Comparison of ENCODE assay signal across 13 cellular contexts in the genomic region with DNA sequence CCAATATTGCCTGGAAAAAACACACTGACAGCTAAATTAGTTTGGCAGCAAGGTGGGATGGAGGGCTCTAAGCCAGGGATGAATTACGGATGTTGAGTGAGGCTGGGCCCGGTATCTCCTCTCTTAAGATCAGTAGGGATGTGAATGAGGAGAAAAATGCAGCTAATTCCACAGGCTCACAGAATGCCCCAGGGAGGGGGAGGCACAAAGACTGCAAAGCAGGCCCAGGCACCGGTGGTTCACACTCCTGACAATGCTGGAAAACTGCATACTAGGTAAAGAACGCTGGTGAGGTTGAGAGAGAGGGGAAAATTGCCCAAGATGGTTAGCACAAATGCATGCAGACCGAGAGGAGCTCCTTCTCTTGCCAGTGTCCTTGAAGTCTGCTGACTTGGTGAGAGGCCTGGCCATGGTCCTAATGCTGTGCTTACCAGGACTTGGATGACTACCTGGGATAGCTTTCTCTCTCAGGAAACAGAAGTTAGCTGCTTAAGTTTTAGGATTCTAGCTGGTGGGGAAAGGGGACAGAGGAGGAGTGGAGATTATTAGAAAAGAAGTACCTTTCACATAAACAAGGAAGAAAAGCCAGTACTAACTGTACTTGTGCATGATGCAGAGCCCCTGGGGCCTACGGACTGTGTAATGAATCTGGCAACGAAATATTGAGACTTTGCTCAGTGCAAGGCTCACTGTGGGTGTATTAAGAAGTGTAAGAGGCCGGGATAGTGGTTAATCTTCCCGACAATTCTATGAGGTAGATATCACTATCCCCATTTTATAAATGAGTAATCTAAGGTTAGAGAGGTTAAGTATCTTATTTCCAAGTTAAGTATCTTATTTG.
"Had no signal": no experiment of that assay in that cellular context is flagged by ENCODE, and none has a peak within 500 bp of the region (broad histone marks: within the 10 kb centered on the region; RNA-seq: fewer than 3 reads in every experiment).

No MANE protein-coding gene starts in this region.

- DNase-seq: activated CD4-positive, alpha-beta T cell treated with anti-CD3 and anti-CD28 coated beads, Interleukin-2, amount 10 ng/mL, durations not matched to agents 7 days and 5 days; activated CD8-positive, alpha-beta memory T cell treated with anti-CD3 and anti-CD28 coated beads, Interleukin-2, amount 50 U/mL, for 48 hours; activated T-cell treated with anti-CD3 and anti-CD28 coated beads, Interleukin-2, amount 50 U/mL, for 72 hours; left colon; mammary epithelial cell; naive thymus-derived CD8-positive, alpha-beta T cell; nucleus accumbens; stimulated activated CD4-positive, alpha-beta T cell treated with anti-CD3 and anti-CD28 coated beads, Interleukin-15, amount 100 ng/mL, for 24 hours; stimulated activated CD4-positive, alpha-beta T cell treated with anti-CD3 and anti-CD28 coated beads, Interleukin-4, amount 100 ng/mL, for 1 hour; stimulated activated naive B cell treated with anti-CD40 and anti-IgM and Interleukin-4, amounts not matched to agents 10 μg/mL and 1 μg/mL and 100 μg/mL, for 72 hours; transverse colon had no signal

- H3K4me3 Mint-ChIP-seq: activated CD4-positive, alpha-beta T cell treated with anti-CD3 and anti-CD28 coated beads, Interleukin-2, amount 10 ng/mL, durations not matched to agents 7 days and 5 days; activated T-cell treated with anti-CD3 and anti-CD28 coated beads, Interleukin-2, amount 50 U/mL, for 72 hours; naive thymus-derived CD8-positive, alpha-beta T cell; stimulated activated naive B cell treated with anti-CD40 and anti-IgM and Interleukin-4, amounts not matched to agents 10 μg/mL and 1 μg/mL and 100 μg/mL, for 72 hours had no signal

- H3K27me3 ChIP-seq: ascending aorta, transverse colon had no signal

- H3K27me3 Mint-ChIP-seq: activated CD4-positive, alpha-beta T cell treated with anti-CD3 and anti-CD28 coated beads, Interleukin-2, amount 10 ng/mL, durations not matched to agents 7 days and 5 days; stimulated activated naive B cell treated with anti-CD40 and anti-IgM and Interleukin-4, amounts not matched to agents 10 μg/mL and 1 μg/mL and 100 μg/mL, for 72 hours had no signal

- H3K9me3 ChIP-seq: ascending aorta, transverse colon had no signal

- H3K27ac ChIP-seq: ascending aorta, transverse colon had no signal

- ATAC-seq: activated T-cell treated with anti-CD3 and anti-CD28 coated beads, Interleukin-2, amount 50 U/mL, for 72 hours; esophagus mucosa; left colon; naive thymus-derived CD8-positive, alpha-beta T cell; stimulated activated naive B cell treated with anti-CD40 and anti-IgM and Interleukin-4, amounts not matched to agents 10 μg/mL and 1 μg/mL and 100 μg/mL, for 72 hours had no signal

- H3K36me3 Mint-ChIP-seq: naive thymus-derived CD8-positive, alpha-beta T cell; stimulated activated naive B cell treated with anti-CD40 and anti-IgM and Interleukin-4, amounts not matched to agents 10 μg/mL and 1 μg/mL and 100 μg/mL, for 72 hours had no signal

- H3K27ac Mint-ChIP-seq: activated CD4-positive, alpha-beta T cell treated with anti-CD3 and anti-CD28 coated beads, Interleukin-2, amount 10 ng/mL, durations not matched to agents 7 days and 5 days; activated T-cell treated with anti-CD3 and anti-CD28 coated beads, Interleukin-2, amount 50 U/mL, for 72 hours; naive thymus-derived CD8-positive, alpha-beta T cell; stimulated activated naive B cell treated with anti-CD40 and anti-IgM and Interleukin-4, amounts not matched to agents 10 μg/mL and 1 μg/mL and 100 μg/mL, for 72 hours had no signal

- H3K9me3 Mint-ChIP-seq: activated CD4-positive, alpha-beta T cell treated with anti-CD3 and anti-CD28 coated beads, Interleukin-2, amount 10 ng/mL, durations not matched to agents 7 days and 5 days; activated T-cell treated with anti-CD3 and anti-CD28 coated beads, Interleukin-2, amount 50 U/mL, for 72 hours; naive thymus-derived CD8-positive, alpha-beta T cell; stimulated activated naive B cell treated with anti-CD40 and anti-IgM and Interleukin-4, amounts not matched to agents 10 μg/mL and 1 μg/mL and 100 μg/mL, for 72 hours had no signal

- H3K4me1 Mint-ChIP-seq: activated CD4-positive, alpha-beta T cell treated with anti-CD3 and anti-CD28 coated beads, Interleukin-2, amount 10 ng/mL, durations not matched to agents 7 days and 5 days; naive thymus-derived CD8-positive, alpha-beta T cell; stimulated activated naive B cell treated with anti-CD40 and anti-IgM and Interleukin-4, amounts not matched to agents 10 μg/mL and 1 μg/mL and 100 μg/mL, for 72 hours had no signal

- H3K36me3 ChIP-seq: ascending aorta, transverse colon had no signal

- H3K4me1 ChIP-seq: transverse colon had no signal

- H3K4me3 ChIP-seq: ascending aorta, transverse colon had no signal
